In the genomic region with DNA sequence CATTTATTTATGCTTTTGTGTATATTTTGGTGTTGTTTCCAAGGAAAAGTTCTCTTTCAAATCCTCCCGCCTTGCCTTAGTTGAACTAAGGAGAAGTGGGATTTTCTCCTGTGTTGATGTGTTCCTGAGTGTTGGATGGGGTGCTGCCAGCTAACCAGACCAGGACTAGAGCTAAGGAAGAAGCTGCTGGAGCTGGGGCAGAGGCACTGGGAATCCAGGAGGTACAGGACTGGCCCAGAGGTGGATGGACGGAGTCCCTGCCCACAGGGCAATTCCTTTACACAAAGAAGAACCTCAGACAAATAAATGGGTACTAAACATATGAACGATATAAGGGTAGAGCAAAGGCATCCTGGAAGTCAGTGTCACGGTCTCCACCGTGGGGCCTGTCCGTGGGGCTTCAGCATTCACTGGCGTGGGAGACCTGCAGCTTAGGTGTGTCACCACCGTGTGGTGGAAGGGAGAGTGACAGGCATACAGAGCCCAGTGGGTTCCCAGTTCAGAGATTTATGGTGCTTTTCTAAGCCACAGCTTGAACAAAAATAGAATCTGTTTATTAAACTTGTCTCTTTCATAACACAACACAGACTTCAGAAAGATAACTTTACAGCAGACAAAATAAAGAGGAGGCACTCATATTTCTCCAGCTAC, we compare ENCODE assay signal across 1 cellular context.
TF ChIP-seq lines count a peak whose summit lies in the region.

No MANE protein-coding gene starts in this region.

TF ChIP-seq in GM23338, 12 proteins besides CTCF, POLR2A, EP300 and RAD21 (continued from another document):
- TF ChIP-seq, protein P1, sequence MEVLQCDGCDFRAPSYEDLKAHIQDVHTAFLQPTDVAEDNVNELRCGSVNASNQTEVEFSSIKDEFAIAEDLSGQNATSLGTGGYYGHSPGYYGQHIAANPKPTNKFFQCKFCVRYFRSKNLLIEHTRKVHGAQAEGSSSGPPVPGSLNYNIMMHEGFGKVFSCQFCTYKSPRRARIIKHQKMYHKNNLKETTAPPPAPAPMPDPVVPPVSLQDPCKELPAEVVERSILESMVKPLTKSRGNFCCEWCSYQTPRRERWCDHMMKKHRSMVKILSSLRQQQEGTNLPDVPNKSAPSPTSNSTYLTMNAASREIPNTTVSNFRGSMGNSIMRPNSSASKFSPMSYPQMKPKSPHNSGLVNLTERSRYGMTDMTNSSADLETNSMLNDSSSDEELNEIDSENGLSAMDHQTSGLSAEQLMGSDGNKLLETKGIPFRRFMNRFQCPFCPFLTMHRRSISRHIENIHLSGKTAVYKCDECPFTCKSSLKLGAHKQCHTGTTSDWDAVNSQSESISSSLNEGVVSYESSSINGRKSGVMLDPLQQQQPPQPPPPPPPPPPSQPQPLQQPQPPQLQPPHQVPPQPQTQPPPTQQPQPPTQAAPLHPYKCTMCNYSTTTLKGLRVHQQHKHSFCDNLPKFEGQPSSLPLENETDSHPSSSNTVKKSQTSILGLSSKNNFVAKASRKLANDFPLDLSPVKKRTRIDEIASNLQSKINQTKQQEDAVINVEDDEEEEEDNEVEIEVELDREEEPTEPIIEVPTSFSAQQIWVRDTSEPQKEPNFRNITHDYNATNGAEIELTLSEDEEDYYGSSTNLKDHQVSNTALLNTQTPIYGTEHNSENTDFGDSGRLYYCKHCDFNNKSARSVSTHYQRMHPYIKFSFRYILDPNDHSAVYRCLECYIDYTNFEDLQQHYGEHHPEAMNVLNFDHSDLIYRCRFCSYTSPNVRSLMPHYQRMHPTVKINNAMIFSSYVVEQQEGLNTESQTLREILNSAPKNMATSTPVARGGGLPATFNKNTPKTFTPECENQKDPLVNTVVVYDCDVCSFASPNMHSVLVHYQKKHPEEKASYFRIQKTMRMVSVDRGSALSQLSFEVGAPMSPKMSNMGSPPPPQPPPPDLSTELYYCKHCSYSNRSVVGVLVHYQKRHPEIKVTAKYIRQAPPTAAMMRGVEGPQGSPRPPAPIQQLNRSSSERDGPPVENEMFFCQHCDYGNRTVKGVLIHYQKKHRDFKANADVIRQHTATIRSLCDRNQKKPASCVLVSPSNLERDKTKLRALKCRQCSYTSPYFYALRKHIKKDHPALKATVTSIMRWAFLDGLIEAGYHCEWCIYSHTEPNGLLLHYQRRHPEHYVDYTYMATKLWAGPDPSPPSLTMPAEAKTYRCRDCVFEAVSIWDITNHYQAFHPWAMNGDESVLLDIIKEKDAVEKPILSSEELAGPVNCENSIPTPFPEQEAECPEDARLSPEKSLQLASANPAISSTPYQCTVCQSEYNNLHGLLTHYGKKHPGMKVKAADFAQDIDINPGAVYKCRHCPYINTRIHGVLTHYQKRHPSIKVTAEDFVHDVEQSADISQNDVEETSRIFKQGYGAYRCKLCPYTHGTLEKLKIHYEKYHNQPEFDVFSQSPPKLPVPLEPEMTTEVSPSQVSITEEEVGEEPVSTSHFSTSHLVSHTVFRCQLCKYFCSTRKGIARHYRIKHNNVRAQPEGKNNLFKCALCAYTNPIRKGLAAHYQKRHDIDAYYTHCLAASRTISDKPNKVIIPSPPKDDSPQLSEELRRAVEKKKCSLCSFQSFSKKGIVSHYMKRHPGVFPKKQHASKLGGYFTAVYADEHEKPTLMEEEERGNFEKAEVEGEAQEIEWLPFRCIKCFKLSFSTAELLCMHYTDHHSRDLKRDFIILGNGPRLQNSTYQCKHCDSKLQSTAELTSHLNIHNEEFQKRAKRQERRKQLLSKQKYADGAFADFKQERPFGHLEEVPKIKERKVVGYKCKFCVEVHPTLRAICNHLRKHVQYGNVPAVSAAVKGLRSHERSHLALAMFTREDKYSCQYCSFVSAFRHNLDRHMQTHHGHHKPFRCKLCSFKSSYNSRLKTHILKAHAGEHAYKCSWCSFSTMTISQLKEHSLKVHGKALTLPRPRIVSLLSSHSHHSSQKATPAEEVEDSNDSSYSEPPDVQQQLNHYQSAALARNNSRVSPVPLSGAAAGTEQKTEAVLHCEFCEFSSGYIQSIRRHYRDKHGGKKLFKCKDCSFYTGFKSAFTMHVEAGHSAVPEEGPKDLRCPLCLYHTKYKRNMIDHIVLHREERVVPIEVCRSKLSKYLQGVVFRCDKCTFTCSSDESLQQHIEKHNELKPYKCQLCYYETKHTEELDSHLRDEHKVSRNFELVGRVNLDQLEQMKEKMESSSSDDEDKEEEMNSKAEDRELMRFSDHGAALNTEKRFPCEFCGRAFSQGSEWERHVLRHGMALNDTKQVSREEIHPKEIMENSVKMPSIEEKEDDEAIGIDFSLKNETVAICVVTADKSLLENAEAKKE (CRISPR knock-in tag; IDR thresholded peaks at IDR 0.05): no peak
- TF ChIP-seq, protein P2, sequence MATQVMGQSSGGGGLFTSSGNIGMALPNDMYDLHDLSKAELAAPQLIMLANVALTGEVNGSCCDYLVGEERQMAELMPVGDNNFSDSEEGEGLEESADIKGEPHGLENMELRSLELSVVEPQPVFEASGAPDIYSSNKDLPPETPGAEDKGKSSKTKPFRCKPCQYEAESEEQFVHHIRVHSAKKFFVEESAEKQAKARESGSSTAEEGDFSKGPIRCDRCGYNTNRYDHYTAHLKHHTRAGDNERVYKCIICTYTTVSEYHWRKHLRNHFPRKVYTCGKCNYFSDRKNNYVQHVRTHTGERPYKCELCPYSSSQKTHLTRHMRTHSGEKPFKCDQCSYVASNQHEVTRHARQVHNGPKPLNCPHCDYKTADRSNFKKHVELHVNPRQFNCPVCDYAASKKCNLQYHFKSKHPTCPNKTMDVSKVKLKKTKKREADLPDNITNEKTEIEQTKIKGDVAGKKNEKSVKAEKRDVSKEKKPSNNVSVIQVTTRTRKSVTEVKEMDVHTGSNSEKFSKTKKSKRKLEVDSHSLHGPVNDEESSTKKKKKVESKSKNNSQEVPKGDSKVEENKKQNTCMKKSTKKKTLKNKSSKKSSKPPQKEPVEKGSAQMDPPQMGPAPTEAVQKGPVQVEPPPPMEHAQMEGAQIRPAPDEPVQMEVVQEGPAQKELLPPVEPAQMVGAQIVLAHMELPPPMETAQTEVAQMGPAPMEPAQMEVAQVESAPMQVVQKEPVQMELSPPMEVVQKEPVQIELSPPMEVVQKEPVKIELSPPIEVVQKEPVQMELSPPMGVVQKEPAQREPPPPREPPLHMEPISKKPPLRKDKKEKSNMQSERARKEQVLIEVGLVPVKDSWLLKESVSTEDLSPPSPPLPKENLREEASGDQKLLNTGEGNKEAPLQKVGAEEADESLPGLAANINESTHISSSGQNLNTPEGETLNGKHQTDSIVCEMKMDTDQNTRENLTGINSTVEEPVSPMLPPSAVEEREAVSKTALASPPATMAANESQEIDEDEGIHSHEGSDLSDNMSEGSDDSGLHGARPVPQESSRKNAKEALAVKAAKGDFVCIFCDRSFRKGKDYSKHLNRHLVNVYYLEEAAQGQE (IDR thresholded peaks at IDR 0.05; ENCODE audit: unreplicated experiment): no peak
- TF ChIP-seq ZNF331 (CRISPR knock-in tag; IDR thresholded peaks at IDR 0.05; ENCODE audit: low read depth) (no peak), POLR2AphosphoS5 (IDR thresholded peaks at IDR 0.05; ENCODE audit: low read depth) (no peak), CREB1 (CRISPR knock-in tag; IDR thresholded peaks at IDR 0.05; ENCODE audit: low read depth) (no peak)
